In genomic region chr14:94117856-94118255, GRCh38 we compare ENCODE assay signal across 1 cellular context.
TF ChIP-seq lines count a peak whose summit lies in the region.

No MANE protein-coding gene starts in this region.

TF ChIP-seq in IMR-90, 13 proteins besides CTCF, POLR2A, EP300 and RAD21:
- TF ChIP-seq FOS (IDR thresholded peaks at IDR 0.05; ENCODE audit: low read depth, low read length) (no peak), CHD1 (IDR thresholded peaks at IDR 0.05; ENCODE audit: low read depth, low read length) (no peak), SMC3 (IDR thresholded peaks at IDR 0.05; ENCODE audit: low read depth, low read length) (no peak), USF2 (IDR thresholded peaks at IDR 0.05; ENCODE audit: low read depth, low read length) (no peak), MXI1 (IDR thresholded peaks at IDR 0.05; ENCODE audit: borderline replicate concordance, low read depth, low read length) (no peak), RCOR1 (IDR thresholded peaks at IDR 0.05; ENCODE audit: insufficient replicate concordance, low read length) (no peak), MAZ (IDR thresholded peaks at IDR 0.05; ENCODE audit: borderline replicate concordance, low read depth, low read length) (no peak), RFX5 (IDR thresholded peaks at IDR 0.05; ENCODE audit: low read depth, low read length) (no peak), CEBPB (IDR thresholded peaks at IDR 0.05; ENCODE audit: low read depth, low read length) (no peak), MAFK (IDR thresholded peaks at IDR 0.05; ENCODE audit: low read depth, low read length) (no peak), BHLHE40 (IDR thresholded peaks at IDR 0.05; ENCODE audit: low read depth, low read length) (no peak)
- TF ChIP-seq, protein P1, sequence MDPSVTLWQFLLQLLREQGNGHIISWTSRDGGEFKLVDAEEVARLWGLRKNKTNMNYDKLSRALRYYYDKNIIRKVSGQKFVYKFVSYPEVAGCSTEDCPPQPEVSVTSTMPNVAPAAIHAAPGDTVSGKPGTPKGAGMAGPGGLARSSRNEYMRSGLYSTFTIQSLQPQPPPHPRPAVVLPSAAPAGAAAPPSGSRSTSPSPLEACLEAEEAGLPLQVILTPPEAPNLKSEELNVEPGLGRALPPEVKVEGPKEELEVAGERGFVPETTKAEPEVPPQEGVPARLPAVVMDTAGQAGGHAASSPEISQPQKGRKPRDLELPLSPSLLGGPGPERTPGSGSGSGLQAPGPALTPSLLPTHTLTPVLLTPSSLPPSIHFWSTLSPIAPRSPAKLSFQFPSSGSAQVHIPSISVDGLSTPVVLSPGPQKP (IDR thresholded peaks at IDR 0.05; ENCODE audit: borderline replicate concordance, low read depth, low read length) = no peak
